8 cellular contexts compared by ENCODE assay signal in the genomic region with DNA sequence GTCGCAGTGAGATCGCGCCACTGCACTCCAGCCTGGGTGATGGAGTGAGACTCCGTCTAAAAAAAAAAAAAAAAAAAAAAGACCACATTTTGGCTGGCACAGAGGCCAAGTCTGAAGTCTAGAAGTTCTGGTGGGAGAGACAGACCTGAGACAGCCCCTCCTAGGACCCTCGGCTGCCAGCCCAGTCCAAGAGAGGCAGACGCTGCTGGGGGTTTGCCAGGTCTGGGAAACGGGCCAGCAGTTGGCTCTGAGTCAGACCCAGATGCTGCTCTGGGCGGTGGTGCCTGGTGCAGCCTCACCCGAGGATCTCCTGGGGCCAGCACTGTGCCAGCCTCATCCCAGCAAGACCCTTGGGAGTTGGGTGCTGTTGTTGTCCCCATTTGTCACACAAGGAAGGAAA. TPM values are rescaled to one million over a fixed set of nuclear protein-coding genes. Genes with fewer than 3 reads are reported as not detected.
DNase-seq lines count a peak whose midpoint lies in the region; ATAC-seq and TF ChIP-seq lines count a peak whose summit lies in the region.

No MANE protein-coding gene starts in this region.

- H3K18ac ChIP-seq in neuronal stem cell (ENCODE audit: low read length) (peak overlapping the region; percentile 77), trophoblast cell (ENCODE audit: low read length) (no peak overlapping the region)

- BruUV-seq in Calu3 (replicated peaks; lab: Mats Ljungman, UMichigan) = no TSS peak

- H4K91ac ChIP-seq in neuronal stem cell (ENCODE audit: low read depth, low read length, poor library complexity) (peak overlapping the region; percentile 90), trophoblast cell (ENCODE audit: low read depth, low read length) (no peak overlapping the region)

- CTCF ChIA-PET in Calu3 (lab: Charles Lee) = no interaction called here

- no peak overlapping the region for H4K12ac ChIP-seq in trophoblast cell (ENCODE audit: low read depth, low read length)

- H3K23ac ChIP-seq in neuronal stem cell (ENCODE audit: low read depth, low read length, poor library complexity) (no peak overlapping the region), trophoblast cell (ENCODE audit: low read length) (no peak overlapping the region)

- H3K9ac ChIP-seq in colonic mucosa (ENCODE audit: low read depth in 2 of 2, low read length in 2 of 2) (no peak overlapping the region), neuronal stem cell (ENCODE audit: low read depth, low read length, poor library complexity) (no peak overlapping the region), trophoblast cell (ENCODE audit: low read length) (no peak overlapping the region)

- H3K36me3 Mint-ChIP-seq in Calu3 (ENCODE audit: insufficient read depth, unreplicated experiment) = no peaks in the 10 kb centered on the region
- H3K36me3 Mint-ChIP-seq in natural killer cell treated with Interleukin-12 subunit alpha and Interleukin-12 subunit beta and Interleukin-15 and Interleukin-18, amount 100 ng/mL, for 72 hours = peaks cover 5% of the 10 kb centered on the region

- WGBS in neuronal stem cell (ENCODE audit: extremely low coverage in 2 of 2, insufficient read length in 2 of 2, insufficient replicate concordance in 1 of 2), 2 donors = no CpG with 5 or more reads among the region's 9 CpGs
- no CpG with 5 or more reads among the region's 9 CpGs for WGBS in trophoblast cell (ENCODE audit: extremely low coverage, insufficient coverage, insufficient read length)

- peak overlapping the region; percentile 57 for H4K8ac ChIP-seq in neuronal stem cell (ENCODE audit: low read depth, low read length)
- H4K8ac ChIP-seq in trophoblast cell (ENCODE audit: low read depth, low read length) = no peak overlapping the region

- H2AFZ ChIP-seq in neuronal stem cell (ENCODE audit: low read length) (no peak overlapping the region), trophoblast cell (ENCODE audit: insufficient read depth, low read length, poor library complexity) (no peak overlapping the region)

- H3K9me3 ChIP-seq in colonic mucosa (no peaks in the 10 kb centered on the region), neuronal stem cell (replicated peaks in 1 of 2; ENCODE audit: control insufficient read depth in 2 of 2, insufficient read depth in 1 of 2, low read depth in 1 of 2, low read length in 2 of 2) (no peaks in the 10 kb centered on the region), trophoblast cell (ENCODE audit: insufficient read depth, low read depth, low read length) (no peaks in the 10 kb centered on the region)

- no peak overlapping the region for H3K4me3 ChIP-seq in colonic mucosa
- H3K4me3 ChIP-seq in neuronal stem cell (ENCODE audit: low read length in 2 of 2) = no peak overlapping the region
- no peak overlapping the region for H3K4me3 ChIP-seq in trophoblast cell (ENCODE audit: low read depth, low read length)

- no peak overlapping the region for H2BK5ac ChIP-seq in neuronal stem cell (ENCODE audit: low read length)
- no peak overlapping the region for H2BK5ac ChIP-seq in trophoblast cell (ENCODE audit: low read depth, low read length, poor library complexity)

- peaks cover 13% of the 10 kb centered on the region for H3K4me1 Mint-ChIP-seq in Calu3 (ENCODE audit: low read depth, unreplicated experiment)
- H3K4me1 Mint-ChIP-seq in natural killer cell treated with Interleukin-12 subunit alpha and Interleukin-12 subunit beta and Interleukin-15 and Interleukin-18, amount 100 ng/mL, for 72 hours (ENCODE audit: low read depth in 2 of 2) = peaks cover 10 to 11% of the 10 kb centered on the region in 2 donors

- H2BK120ac ChIP-seq in neuronal stem cell (ENCODE audit: low read depth, low read length) (no peak overlapping the region), trophoblast cell (ENCODE audit: insufficient read depth, low read length, poor library complexity) (no peak overlapping the region)

- TF ChIP-seq CTCF in Calu3 (IDR thresholded peaks at IDR 0.05; ENCODE audit: unreplicated experiment) (no peak), colonic mucosa (IDR thresholded peaks at IDR 0.05) (no peak)

- peaks cover 8% of the 10 kb centered on the region for H3K79me1 ChIP-seq in neuronal stem cell (ENCODE audit: low read depth, low read length)
- H3K79me1 ChIP-seq in trophoblast cell (ENCODE audit: low read length) = no peaks in the 10 kb centered on the region

- H2AK5ac ChIP-seq in neuronal stem cell (ENCODE audit: low read depth, low read length) (peak overlapping the region; percentile 92), trophoblast cell (ENCODE audit: low read length) (no peak overlapping the region)

- no peaks in the 10 kb centered on the region for H3K79me2 ChIP-seq in trophoblast cell (ENCODE audit: control insufficient read depth, insufficient read depth, low read length, poor library complexity)

- H3K27me3 Mint-ChIP-seq in Calu3 (ENCODE audit: unreplicated experiment) = no peaks in the 10 kb centered on the region
- H3K27me3 Mint-ChIP-seq in natural killer cell treated with Interleukin-12 subunit alpha and Interleukin-12 subunit beta and Interleukin-15 and Interleukin-18, amount 100 ng/mL, for 72 hours = no peaks in the 10 kb centered on the region

- no peaks in the 10 kb centered on the region for H3K27me3 ChIP-seq in colonic mucosa
- H3K27me3 ChIP-seq in neuronal stem cell (ENCODE audit: control insufficient read depth in 3 of 3, insufficient read depth in 3 of 3, low read depth in 1 of 3, low read length in 3 of 3) = no peaks in the 10 kb centered on the region
- H3K27me3 ChIP-seq in trophoblast cell (ENCODE audit: insufficient read depth, low read length) = no peaks in the 10 kb centered on the region

- no peak overlapping the region for H3K4me3 Mint-ChIP-seq in Calu3 (ENCODE audit: low read depth, unreplicated experiment)
- H3K4me3 Mint-ChIP-seq in natural killer cell treated with Interleukin-12 subunit alpha and Interleukin-12 subunit beta and Interleukin-15 and Interleukin-18, amount 100 ng/mL, for 72 hours = no peak overlapping the region

- H2BK15ac ChIP-seq in neuronal stem cell (ENCODE audit: low read length) = no peak overlapping the region

- DNase-seq in Calu3 = peak; percentile 62
- peak; percentile 69 for DNase-seq in NCI-H2196 (lab: John Stamatoyannopoulos, UW; ENCODE audit: unreplicated experiment)
- DNase-seq in colonic mucosa = peak; percentile 74
- no peak for DNase-seq in neuronal stem cell (ENCODE audit: low spot score)
- DNase-seq in trophoblast cell = no peak
- no peak for DNase-seq in natural killer cell treated with Interleukin-12 subunit alpha and Interleukin-12 subunit beta and Interleukin-15 and Interleukin-18, amount 100 ng/mL, for 72 hours (ENCODE audit: low spot score)
- DNase-seq in GDM1 (lab: John Stamatoyannopoulos, UW) = no peak

- H3K27ac Mint-ChIP-seq in Calu3 (ENCODE audit: unreplicated experiment) = no peak overlapping the region
- no peak overlapping the region for H3K27ac Mint-ChIP-seq in natural killer cell treated with Interleukin-12 subunit alpha and Interleukin-12 subunit beta and Interleukin-15 and Interleukin-18, amount 100 ng/mL, for 72 hours

- H2BK12ac ChIP-seq in neuronal stem cell (ENCODE audit: low read length) = peak overlapping the region; percentile 87
- H2BK12ac ChIP-seq in trophoblast cell (ENCODE audit: low read length) = no peak overlapping the region

- H3K4ac ChIP-seq in neuronal stem cell (ENCODE audit: low read length) (no peak overlapping the region), trophoblast cell (ENCODE audit: low read depth, low read length) (no peak overlapping the region)

- H3K36me3 ChIP-seq in colonic mucosa (no peaks in the 10 kb centered on the region), neuronal stem cell (replicated peaks in 1 of 2; ENCODE audit: control insufficient read depth in 2 of 2, insufficient read depth in 2 of 2, low read length in 2 of 2) (no peaks in the 10 kb centered on the region), trophoblast cell (ENCODE audit: control insufficient read depth in 1 of 2, insufficient read depth in 2 of 2, low read length in 2 of 2) (no peaks in the 10 kb centered on the region)

- H3K14ac ChIP-seq in neuronal stem cell (ENCODE audit: low read length) (no peak overlapping the region), trophoblast cell (ENCODE audit: low read length) (no peak overlapping the region)

- no peak overlapping the region for H3K27ac ChIP-seq in colonic mucosa
- no peak overlapping the region for H3K27ac ChIP-seq in neuronal stem cell (replicated peaks; ENCODE audit: low read length)
- H3K27ac ChIP-seq in trophoblast cell (ENCODE audit: low read depth, low read length) = no peak overlapping the region

- intact Hi-C loops in Calu3 (cut with micrococcal nuclease; ENCODE audit: unreplicated experiment) = no loop called here
- intact Hi-C loops in colonic mucosa (cut with DNase I) = no loop called here

- no peaks in the 10 kb centered on the region for H3K9me3 Mint-ChIP-seq in Calu3 (ENCODE audit: low read depth, unreplicated experiment)
- no peaks in the 10 kb centered on the region for H3K9me3 Mint-ChIP-seq in natural killer cell treated with Interleukin-12 subunit alpha and Interleukin-12 subunit beta and Interleukin-15 and Interleukin-18, amount 100 ng/mL, for 72 hours

- no peak overlapping the region for H3K4me2 ChIP-seq in neuronal stem cell (ENCODE audit: insufficient read depth, low read length, poor library complexity, severe bottlenecking)
- no peak overlapping the region for H3K4me2 ChIP-seq in trophoblast cell (ENCODE audit: low read length)

- H3K4me1 ChIP-seq in colonic mucosa (no peaks in the 10 kb centered on the region), neuronal stem cell (ENCODE audit: control insufficient read depth in 2 of 2, insufficient read depth in 1 of 2, low read depth in 1 of 2, low read length in 2 of 2) (peaks cover 23 to 32% of the 10 kb centered on the region in 2 donors), trophoblast cell (ENCODE audit: control insufficient read depth in 1 of 2, insufficient read depth in 2 of 2, low read length in 2 of 2) (no peaks in the 10 kb centered on the region)

- no peak for ATAC-seq in natural killer cell treated with Interleukin-12 subunit alpha and Interleukin-12 subunit beta and Interleukin-15 and Interleukin-18, amount 100 ng/mL, for 72 hours
- ATAC-seq in GM18519 (IDR thresholded peaks at IDR 0.05; ENCODE audit: low FRiP score, unreplicated experiment) = no peak

RNA-seq across cellular contexts. Expression of gene FCHO1, which starts 5.8 kb away (rescaled TPM):
- total RNA-seq in Calu3 (2022) (0.61 and 1.3 TPM in 2 replicates), colonic mucosa (1 to 10 TPM; 3.9 to 9.2 TPM)
- 18.3 TPM for polyA plus RNA-seq in neuronal stem cell (2013, experiment 1 of 2)
- 18.1 TPM for polyA plus RNA-seq in neuronal stem cell (2013, experiment 2 of 2)
- 0.88 and 0.90 TPM in 2 replicates for polyA plus RNA-seq in trophoblast cell (2013)
- 10 to 100 TPM; 28.6 to 71.0 TPM for total RNA-seq in natural killer cell treated with Interleukin-12 subunit alpha and Interleukin-12 subunit beta and Interleukin-15 and Interleukin-18, amount 100 ng/mL, for 72 hours

RNA-seq across cellular contexts. Expression of gene B3GNT3, which starts 37.8 kb away (rescaled TPM):
- 75.1 and 121 TPM in 2 replicates for total RNA-seq in Calu3 (2022)
- 100 to 1,000 TPM; 108 to 132 TPM for total RNA-seq in colonic mucosa
- polyA plus RNA-seq in neuronal stem cell (2013, experiment 1 of 2) = 0.03 TPM
- not detected for polyA plus RNA-seq in neuronal stem cell (2013, experiment 2 of 2)
- polyA plus RNA-seq in trophoblast cell (2013) = 0.19 TPM in 2 replicates
- total RNA-seq in natural killer cell treated with Interleukin-12 subunit alpha and Interleukin-12 subunit beta and Interleukin-15 and Interleukin-18, amount 100 ng/mL, for 72 hours = not detected

RNA-seq across cellular contexts. Expression of gene MAP1S, which starts 37.8 kb away (rescaled TPM):
- total RNA-seq in Calu3 (2022) (57.1 and 59.5 TPM in 2 replicates), colonic mucosa (10 to 100 TPM; 48.1 to 57.1 TPM)
- 35.5 TPM for polyA plus RNA-seq in neuronal stem cell (2013, experiment 1 of 2)
- polyA plus RNA-seq in neuronal stem cell (2013, experiment 2 of 2) = 35.9 TPM
- 41.8 and 44.0 TPM in 2 replicates for polyA plus RNA-seq in trophoblast cell (2013)
- total RNA-seq in natural killer cell treated with Interleukin-12 subunit alpha and Interleukin-12 subunit beta and Interleukin-15 and Interleukin-18, amount 100 ng/mL, for 72 hours = 10 to 100 TPM; 71.0 to 75.6 TPM

Comparison
In these comparisons a context has a peak if more than half of its experiments do, and no peak if none do; other contexts are left out.
1. DNase-seq: peak in Calu3 (single experiment), NCI-H2196 (single experiment) and colonic mucosa (single experiment); none in neuronal stem cell (single experiment), trophoblast cell (0 of 2), natural killer cell treated with Interleukin-12 subunit alpha and Interleukin-12 subunit beta and Interleukin-15 and Interleukin-18, amount 100 ng/mL, for 72 hours (single experiment) and GDM1 (single experiment).
2. RNA of gene B3GNT3, which starts 37.8 kb away (total RNA-seq): 108 to 132 TPM in colonic mucosa and 75.1 to 121 TPM in Calu3; not detected in natural killer cell treated with Interleukin-12 subunit alpha and Interleukin-12 subunit beta and Interleukin-15 and Interleukin-18, amount 100 ng/mL, for 72 hours; every median in the first group is over 10 times any median in the second.